In genomic region chr7:140176811-140177702, GRCh38 we compare ENCODE assay signal across 1 cellular context.
TF ChIP-seq lines count a peak whose summit lies in the region.

KDM7A (minus strand) TSS chr7:140176983; CDS start chr7:140176937, 46 bp downstream.

TF ChIP-seq in K562, 482 proteins besides CTCF, POLR2A, EP300 and RAD21 (continued from another document):
- TF ChIP-seq, protein P1, sequence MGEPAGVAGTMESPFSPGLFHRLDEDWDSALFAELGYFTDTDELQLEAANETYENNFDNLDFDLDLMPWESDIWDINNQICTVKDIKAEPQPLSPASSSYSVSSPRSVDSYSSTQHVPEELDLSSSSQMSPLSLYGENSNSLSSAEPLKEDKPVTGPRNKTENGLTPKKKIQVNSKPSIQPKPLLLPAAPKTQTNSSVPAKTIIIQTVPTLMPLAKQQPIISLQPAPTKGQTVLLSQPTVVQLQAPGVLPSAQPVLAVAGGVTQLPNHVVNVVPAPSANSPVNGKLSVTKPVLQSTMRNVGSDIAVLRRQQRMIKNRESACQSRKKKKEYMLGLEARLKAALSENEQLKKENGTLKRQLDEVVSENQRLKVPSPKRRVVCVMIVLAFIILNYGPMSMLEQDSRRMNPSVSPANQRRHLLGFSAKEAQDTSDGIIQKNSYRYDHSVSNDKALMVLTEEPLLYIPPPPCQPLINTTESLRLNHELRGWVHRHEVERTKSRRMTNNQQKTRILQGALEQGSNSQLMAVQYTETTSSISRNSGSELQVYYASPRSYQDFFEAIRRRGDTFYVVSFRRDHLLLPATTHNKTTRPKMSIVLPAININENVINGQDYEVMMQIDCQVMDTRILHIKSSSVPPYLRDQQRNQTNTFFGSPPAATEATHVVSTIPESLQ (CRISPR knock-in tag; IDR thresholded peaks at IDR 0.05): 0 out of 2 replicates have a peak, but pooled peaks have one; percentile 70
- TF ChIP-seq XRCC5 (IDR thresholded peaks at IDR 0.05; ENCODE audit: low read depth, low read length): peak; percentile 50; the same call in 1 of the 2 replicates
- TF ChIP-seq, protein P2, sequence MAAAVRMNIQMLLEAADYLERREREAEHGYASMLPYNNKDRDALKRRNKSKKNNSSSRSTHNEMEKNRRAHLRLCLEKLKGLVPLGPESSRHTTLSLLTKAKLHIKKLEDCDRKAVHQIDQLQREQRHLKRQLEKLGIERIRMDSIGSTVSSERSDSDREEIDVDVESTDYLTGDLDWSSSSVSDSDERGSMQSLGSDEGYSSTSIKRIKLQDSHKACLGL (CRISPR knock-in tag; IDR thresholded peaks at IDR 0.05; ENCODE audit: borderline replicate concordance, poor library complexity, severe bottlenecking): peak; percentile 21
- no peak for TF ChIP-seq NCOA2 (IDR thresholded peaks at IDR 0.05; ENCODE audit: partially characterized antibody in 2 of 2)
- no peak for TF ChIP-seq KLF6 (CRISPR knock-in tag; IDR thresholded peaks at IDR 0.05; ENCODE audit: borderline replicate concordance)
- peak; percentile 73; the same call in 1 of the 2 replicates for TF ChIP-seq ZNF12 (CRISPR knock-in tag; IDR thresholded peaks at IDR 0.05)
- no peak for TF ChIP-seq HMG20A (CRISPR knock-in tag; conservative IDR thresholded peaks at IDR 0.05)
- TF ChIP-seq BMI1 (IDR thresholded peaks at IDR 0.05; ENCODE audit: low read length): no peak
- TF ChIP-seq HNRNPLL (IDR thresholded peaks at IDR 0.05; ENCODE audit: low read depth, low read length, poor library complexity, severe bottlenecking): peak; percentile 96
- no peak for TF ChIP-seq ZNF551 (CRISPR knock-in tag; IDR thresholded peaks at IDR 0.05)
- no peak for TF ChIP-seq NFIX (CRISPR knock-in tag; IDR thresholded peaks at IDR 0.05; ENCODE audit: low read depth)
- TF ChIP-seq ATF3 (IDR thresholded peaks at IDR 0.05): no peak
- TF ChIP-seq ATF3 (CRISPR knock-in tag; conservative IDR thresholded peaks at IDR 0.05): no peak
- TF ChIP-seq CBX1 (IDR thresholded peaks at IDR 0.05; ENCODE audit: low read depth): 0 out of 2 replicates have a peak, but pooled peaks have one; percentile 74
- TF ChIP-seq KDM5B (IDR thresholded peaks at IDR 0.05; ENCODE audit: insufficient replicate concordance, low read depth, low read length): peak; percentile 97
